1 cellular context compared by ENCODE assay signal in the genomic region with DNA sequence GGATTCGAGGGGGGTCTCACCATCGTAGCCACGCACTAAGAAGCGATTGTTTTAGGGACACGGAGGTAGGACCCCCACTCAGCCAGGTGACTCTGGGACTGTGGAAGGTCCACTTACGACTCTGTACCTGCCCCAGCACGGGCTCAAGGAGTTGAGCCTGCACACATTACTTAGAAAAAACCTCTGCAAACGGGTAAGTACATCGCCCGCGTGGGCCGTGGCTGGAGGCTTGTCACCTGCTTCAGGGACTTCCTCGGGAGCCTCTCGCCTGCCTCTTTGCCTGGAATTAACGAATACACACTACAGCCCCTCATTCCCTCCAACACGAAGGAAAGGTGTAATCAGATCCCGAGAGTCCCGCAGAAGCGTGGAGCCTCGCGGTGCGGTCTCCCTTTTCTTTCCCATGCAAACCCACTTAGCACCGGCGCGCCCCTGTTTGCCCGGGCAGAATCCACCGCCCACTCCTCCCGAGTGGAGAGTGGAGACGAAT.
A peak's percentile ranks its signal among the peaks of the same experiment; 100 is the strongest.
TF ChIP-seq lines count a peak whose summit lies in the region.

No MANE protein-coding gene starts in this region.

TF ChIP-seq in H1, 55 proteins besides CTCF, POLR2A, EP300 and RAD21 (continued from another document):
- TF ChIP-seq SP4 (IDR thresholded peaks at IDR 0.05; ENCODE audit: low read length) (no peak), RFX5 (IDR thresholded peaks at IDR 0.05; ENCODE audit: borderline replicate concordance, low read depth, low read length) (no peak), SIN3A (conservative IDR thresholded peaks at IDR 0.05 in 1 of 2, IDR thresholded peaks at IDR 0.05 in 1 of 2; ENCODE audit: low read depth in 1 of 2, low read length in 2 of 2) (0 out of 4 replicates have a peak, but pooled peaks of 1 of the 2 experiments have one; percentile 21), KDM5A (IDR thresholded peaks at IDR 0.05; ENCODE audit: low read length) (no peak), ASH2L (IDR thresholded peaks at IDR 0.05; ENCODE audit: low read length) (no peak), POLR2AphosphoS5 (IDR thresholded peaks at IDR 0.05; ENCODE audit: low read depth, low read length) (no peak; the same call in 1 of the 2 replicates), TBP (IDR thresholded peaks at IDR 0.05; ENCODE audit: low read depth, low read length) (no peak), NANOG (IDR thresholded peaks at IDR 0.05; ENCODE audit: insufficient read depth, low read depth, low read length, poor library complexity, severe bottlenecking) (no peak), SIRT6 (IDR thresholded peaks at IDR 0.05; ENCODE audit: low read length) (no peak), SUZ12 (IDR thresholded peaks at IDR 0.05; ENCODE audit: low read length) (no peak), SAP30 (IDR thresholded peaks at IDR 0.05; ENCODE audit: insufficient read depth, insufficient replicate concordance, low read length) (peak; percentile 45), HDAC6 (IDR thresholded peaks at IDR 0.05; ENCODE audit: low read depth, low read length) (no peak), BACH1 (IDR thresholded peaks at IDR 0.05; ENCODE audit: low read length) (no peak), RBBP5 (IDR thresholded peaks at IDR 0.05; ENCODE audit: borderline replicate concordance, low read depth, low read length) (no peak), EGR1 (IDR thresholded peaks at IDR 0.05; ENCODE audit: borderline replicate concordance, low read depth, low read length) (no peak), TAF1 (IDR thresholded peaks at IDR 0.05; ENCODE audit: low read depth, low read length) (no peak)
- TF ChIP-seq, protein P1, sequence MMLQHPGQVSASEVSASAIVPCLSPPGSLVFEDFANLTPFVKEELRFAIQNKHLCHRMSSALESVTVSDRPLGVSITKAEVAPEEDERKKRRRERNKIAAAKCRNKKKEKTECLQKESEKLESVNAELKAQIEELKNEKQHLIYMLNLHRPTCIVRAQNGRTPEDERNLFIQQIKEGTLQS (IDR thresholded peaks at IDR 0.05; ENCODE audit: insufficient read depth, low read depth, low read length): no peak
- TF ChIP-seq, protein P2, sequence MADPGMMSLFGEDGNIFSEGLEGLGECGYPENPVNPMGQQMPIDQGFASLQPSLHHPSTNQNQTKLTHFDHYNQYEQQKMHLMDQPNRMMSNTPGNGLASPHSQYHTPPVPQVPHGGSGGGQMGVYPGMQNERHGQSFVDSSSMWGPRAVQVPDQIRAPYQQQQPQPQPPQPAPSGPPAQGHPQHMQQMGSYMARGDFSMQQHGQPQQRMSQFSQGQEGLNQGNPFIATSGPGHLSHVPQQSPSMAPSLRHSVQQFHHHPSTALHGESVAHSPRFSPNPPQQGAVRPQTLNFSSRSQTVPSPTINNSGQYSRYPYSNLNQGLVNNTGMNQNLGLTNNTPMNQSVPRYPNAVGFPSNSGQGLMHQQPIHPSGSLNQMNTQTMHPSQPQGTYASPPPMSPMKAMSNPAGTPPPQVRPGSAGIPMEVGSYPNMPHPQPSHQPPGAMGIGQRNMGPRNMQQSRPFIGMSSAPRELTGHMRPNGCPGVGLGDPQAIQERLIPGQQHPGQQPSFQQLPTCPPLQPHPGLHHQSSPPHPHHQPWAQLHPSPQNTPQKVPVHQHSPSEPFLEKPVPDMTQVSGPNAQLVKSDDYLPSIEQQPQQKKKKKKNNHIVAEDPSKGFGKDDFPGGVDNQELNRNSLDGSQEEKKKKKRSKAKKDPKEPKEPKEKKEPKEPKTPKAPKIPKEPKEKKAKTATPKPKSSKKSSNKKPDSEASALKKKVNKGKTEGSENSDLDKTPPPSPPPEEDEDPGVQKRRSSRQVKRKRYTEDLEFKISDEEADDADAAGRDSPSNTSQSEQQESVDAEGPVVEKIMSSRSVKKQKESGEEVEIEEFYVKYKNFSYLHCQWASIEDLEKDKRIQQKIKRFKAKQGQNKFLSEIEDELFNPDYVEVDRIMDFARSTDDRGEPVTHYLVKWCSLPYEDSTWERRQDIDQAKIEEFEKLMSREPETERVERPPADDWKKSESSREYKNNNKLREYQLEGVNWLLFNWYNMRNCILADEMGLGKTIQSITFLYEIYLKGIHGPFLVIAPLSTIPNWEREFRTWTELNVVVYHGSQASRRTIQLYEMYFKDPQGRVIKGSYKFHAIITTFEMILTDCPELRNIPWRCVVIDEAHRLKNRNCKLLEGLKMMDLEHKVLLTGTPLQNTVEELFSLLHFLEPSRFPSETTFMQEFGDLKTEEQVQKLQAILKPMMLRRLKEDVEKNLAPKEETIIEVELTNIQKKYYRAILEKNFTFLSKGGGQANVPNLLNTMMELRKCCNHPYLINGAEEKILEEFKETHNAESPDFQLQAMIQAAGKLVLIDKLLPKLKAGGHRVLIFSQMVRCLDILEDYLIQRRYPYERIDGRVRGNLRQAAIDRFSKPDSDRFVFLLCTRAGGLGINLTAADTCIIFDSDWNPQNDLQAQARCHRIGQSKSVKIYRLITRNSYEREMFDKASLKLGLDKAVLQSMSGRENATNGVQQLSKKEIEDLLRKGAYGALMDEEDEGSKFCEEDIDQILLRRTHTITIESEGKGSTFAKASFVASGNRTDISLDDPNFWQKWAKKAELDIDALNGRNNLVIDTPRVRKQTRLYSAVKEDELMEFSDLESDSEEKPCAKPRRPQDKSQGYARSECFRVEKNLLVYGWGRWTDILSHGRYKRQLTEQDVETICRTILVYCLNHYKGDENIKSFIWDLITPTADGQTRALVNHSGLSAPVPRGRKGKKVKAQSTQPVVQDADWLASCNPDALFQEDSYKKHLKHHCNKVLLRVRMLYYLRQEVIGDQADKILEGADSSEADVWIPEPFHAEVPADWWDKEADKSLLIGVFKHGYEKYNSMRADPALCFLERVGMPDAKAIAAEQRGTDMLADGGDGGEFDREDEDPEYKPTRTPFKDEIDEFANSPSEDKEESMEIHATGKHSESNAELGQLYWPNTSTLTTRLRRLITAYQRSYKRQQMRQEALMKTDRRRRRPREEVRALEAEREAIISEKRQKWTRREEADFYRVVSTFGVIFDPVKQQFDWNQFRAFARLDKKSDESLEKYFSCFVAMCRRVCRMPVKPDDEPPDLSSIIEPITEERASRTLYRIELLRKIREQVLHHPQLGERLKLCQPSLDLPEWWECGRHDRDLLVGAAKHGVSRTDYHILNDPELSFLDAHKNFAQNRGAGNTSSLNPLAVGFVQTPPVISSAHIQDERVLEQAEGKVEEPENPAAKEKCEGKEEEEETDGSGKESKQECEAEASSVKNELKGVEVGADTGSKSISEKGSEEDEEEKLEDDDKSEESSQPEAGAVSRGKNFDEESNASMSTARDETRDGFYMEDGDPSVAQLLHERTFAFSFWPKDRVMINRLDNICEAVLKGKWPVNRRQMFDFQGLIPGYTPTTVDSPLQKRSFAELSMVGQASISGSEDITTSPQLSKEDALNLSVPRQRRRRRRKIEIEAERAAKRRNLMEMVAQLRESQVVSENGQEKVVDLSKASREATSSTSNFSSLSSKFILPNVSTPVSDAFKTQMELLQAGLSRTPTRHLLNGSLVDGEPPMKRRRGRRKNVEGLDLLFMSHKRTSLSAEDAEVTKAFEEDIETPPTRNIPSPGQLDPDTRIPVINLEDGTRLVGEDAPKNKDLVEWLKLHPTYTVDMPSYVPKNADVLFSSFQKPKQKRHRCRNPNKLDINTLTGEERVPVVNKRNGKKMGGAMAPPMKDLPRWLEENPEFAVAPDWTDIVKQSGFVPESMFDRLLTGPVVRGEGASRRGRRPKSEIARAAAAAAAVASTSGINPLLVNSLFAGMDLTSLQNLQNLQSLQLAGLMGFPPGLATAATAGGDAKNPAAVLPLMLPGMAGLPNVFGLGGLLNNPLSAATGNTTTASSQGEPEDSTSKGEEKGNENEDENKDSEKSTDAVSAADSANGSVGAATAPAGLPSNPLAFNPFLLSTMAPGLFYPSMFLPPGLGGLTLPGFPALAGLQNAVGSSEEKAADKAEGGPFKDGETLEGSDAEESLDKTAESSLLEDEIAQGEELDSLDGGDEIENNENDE (IDR thresholded peaks at IDR 0.05; ENCODE audit: insufficient replicate concordance, low read length): no peak
TF ChIP-seq in H1: peak in this region for 3.
